In genomic region chr19:16873603-16874002, GRCh38 we compare ENCODE assay signal across 1 cellular context.
TF ChIP-seq lines count a peak whose summit lies in the region.

No MANE protein-coding gene starts in this region.

TF ChIP-seq in WTC11, 78 proteins besides CTCF, POLR2A, EP300 and RAD21 (continued from another document):
- TF ChIP-seq RORB (CRISPR knock-in tag; IDR thresholded peaks at IDR 0.05) = no peak
- TF ChIP-seq NR3C1 (CRISPR knock-in tag; conservative IDR thresholded peaks at IDR 0.05; ENCODE audit: low read depth) = no peak
- TF ChIP-seq ZBTB43 (CRISPR knock-in tag; IDR thresholded peaks at IDR 0.05) = no peak
- no peak for TF ChIP-seq STAT6 (CRISPR knock-in tag; conservative IDR thresholded peaks at IDR 0.05; ENCODE audit: low read depth)
- TF ChIP-seq ZBTB21 (CRISPR knock-in tag; IDR thresholded peaks at IDR 0.05; ENCODE audit: borderline replicate concordance) = no peak
- no peak for TF ChIP-seq ZNF281 (CRISPR knock-in tag; IDR thresholded peaks at IDR 0.05)
- no peak for TF ChIP-seq IRF1 (CRISPR knock-in tag; IDR thresholded peaks at IDR 0.05)
- TF ChIP-seq ZNF317 (CRISPR knock-in tag; IDR thresholded peaks at IDR 0.05; ENCODE audit: borderline replicate concordance, low read depth) = no peak
